15 cellular contexts compared by ENCODE assay signal in the genomic region with DNA sequence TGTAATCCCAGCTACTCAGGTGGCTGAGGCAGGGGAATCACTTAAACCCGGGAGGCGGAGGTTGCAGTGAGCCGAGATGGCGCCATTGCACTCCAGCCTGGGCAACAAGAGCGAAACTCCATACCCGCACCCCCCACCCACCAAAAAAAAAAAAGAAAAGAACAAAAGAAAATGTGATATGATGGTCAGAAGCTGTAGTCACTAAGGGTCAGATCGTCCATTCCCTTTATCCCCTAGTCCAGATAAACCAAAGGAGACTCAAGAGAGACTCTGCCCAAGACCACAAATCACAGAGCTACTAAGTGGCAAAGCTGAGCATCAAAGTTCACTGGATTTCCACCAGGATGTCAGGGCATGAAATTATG. TPM values are rescaled to one million over a fixed set of nuclear protein-coding genes. Genes with fewer than 3 reads are reported as not detected.
DNase-seq lines count a peak whose midpoint lies in the region; ATAC-seq and TF ChIP-seq lines count a peak whose summit lies in the region.
"Had no signal": no experiment of that assay in that cellular context is flagged by ENCODE, and none has a peak within 500 bp of the region (broad histone marks: within the 10 kb centered on the region; RNA-seq: fewer than 3 reads in every experiment).

No MANE protein-coding gene starts in this region.

- no peak for ATAC-seq in activated T-helper 17 cell treated with anti-CD3 and anti-CD28 coated beads, Interleukin-2, amount 50 U/mL, for 72 hours (replicated peaks)
- ATAC-seq in naive thymus-derived CD4-positive, alpha-beta T cell, result no peak

- POLR2A ChIA-PET in naive thymus-derived CD4-positive, alpha-beta T cell (lab: Charles Lee), result interaction anchor here (0.9 to 2.0 kb wide), 7 partner anchors 11 to 127 kb away, joined by 3 to 8 read pairs (median 4); no protein-coding TSS in a partner anchor

- intact Hi-C loops in naive thymus-derived CD4-positive, alpha-beta T cell (cut with micrococcal nuclease), result loop anchor here in 1 of 2 donors (10.0 kb wide), 1 partner anchor 455 kb away; a partner anchor contains a TSS

- peaks cover 30 to 63% of the 10 kb centered on the region in 2 donors for H3K4me1 ChIP-seq in naive thymus-derived CD4-positive, alpha-beta T cell (ENCODE audit: control insufficient read depth in 2 of 2, insufficient read depth in 2 of 2, low read length in 2 of 2)

- H3K27ac ChIP-seq in naive thymus-derived CD4-positive, alpha-beta T cell (ENCODE audit: low read depth, low read length), result peak overlapping the region; percentile 74
- H3K27ac ChIP-seq: 22Rv1 had no signal

- DNase-seq in T-helper 1 cell (no peak), GM12865 (ENCODE audit: low read depth) (no peak), NCI-H1092 (lab: John Stamatoyannopoulos, UW) (no peak), HUDEP-2 (lab: John Stamatoyannopoulos, UW; ENCODE audit: unreplicated experiment in 76 of 76) (no peak)
- no peak for DNase-seq in naive thymus-derived CD4-positive, alpha-beta T cell
- no peak for DNase-seq in activated effector memory CD4-positive, alpha-beta T cell treated with Interleukin-2 at 50 U/mL for 16 hours
- DNase-seq: central memory CD4-positive, alpha-beta T cell; NCI-H187 treated with DMSO at 0.1 percent for 48 hours; NCI-H524; Peyer's patch; SW 1271; upper lobe of left lung had no signal

- H3K27ac Mint-ChIP-seq in T-helper 1 cell treated with Interleukin-12 subunit alpha and Interleukin-12 subunit beta and Interleukin-4 antibody, amounts not matched to agents 30 μg/mL and 1 μg/mL, for 36 hours, result peak overlapping the region; percentile 97
- peak overlapping the region; percentile 93 for H3K27ac Mint-ChIP-seq in activated T-helper 17 cell treated with anti-CD3 and anti-CD28 coated beads, Interleukin-2, amount 50 U/mL, for 72 hours
- peak overlapping the region; percentile 59 to 96 (median 85) for H3K27ac Mint-ChIP-seq in naive thymus-derived CD4-positive, alpha-beta T cell

- H3K27me3 ChIP-seq in naive thymus-derived CD4-positive, alpha-beta T cell (ENCODE audit: control insufficient read depth in 2 of 2, insufficient read depth in 2 of 2, low read length in 2 of 2), result no peaks in the 10 kb centered on the region
- H3K27me3 ChIP-seq: Peyer's patch, upper lobe of left lung had no signal

- CTCF ChIA-PET in naive thymus-derived CD4-positive, alpha-beta T cell (lab: Charles Lee), result interaction anchor here (1.4 to 3.7 kb wide), 2 partner anchors 21 to 28 kb away, joined by 4 to 33 read pairs; no protein-coding TSS in a partner anchor

- H3K36me3 ChIP-seq in naive thymus-derived CD4-positive, alpha-beta T cell (ENCODE audit: control insufficient read depth in 2 of 3, insufficient read depth in 3 of 3, low read length in 3 of 3), result peaks cover 0 to 7% (median 0%) of the 10 kb centered on the region in 3 experiments
- H3K36me3 ChIP-seq: Peyer's patch, upper lobe of left lung had no signal

- no peaks in the 10 kb centered on the region for H3K9me3 Mint-ChIP-seq in T-helper 1 cell treated with Interleukin-12 subunit alpha and Interleukin-12 subunit beta and Interleukin-4 antibody, amounts not matched to agents 30 μg/mL and 1 μg/mL, for 36 hours
- H3K9me3 Mint-ChIP-seq in activated T-helper 17 cell treated with anti-CD3 and anti-CD28 coated beads, Interleukin-2, amount 50 U/mL, for 72 hours, result no peaks in the 10 kb centered on the region
- H3K9me3 Mint-ChIP-seq in naive thymus-derived CD4-positive, alpha-beta T cell, result peaks cover 0 to 1% (median 0%) of the 10 kb centered on the region in 11 donors

- no peaks in the 10 kb centered on the region for H3K9me3 ChIP-seq in naive thymus-derived CD4-positive, alpha-beta T cell (ENCODE audit: control insufficient read depth in 2 of 3, low read length in 3 of 3)
- H3K9me3 ChIP-seq: Peyer's patch, upper lobe of left lung had no signal

- H3K4me3 Mint-ChIP-seq in T-helper 1 cell treated with Interleukin-12 subunit alpha and Interleukin-12 subunit beta and Interleukin-4 antibody, amounts not matched to agents 30 μg/mL and 1 μg/mL, for 36 hours, result peak overlapping the region; percentile 78
- H3K4me3 Mint-ChIP-seq in activated T-helper 17 cell treated with anti-CD3 and anti-CD28 coated beads, Interleukin-2, amount 50 U/mL, for 72 hours, result peak overlapping the region; percentile 97
- peak overlapping the region; percentile 80 to 97 (median 95) for H3K4me3 Mint-ChIP-seq in naive thymus-derived CD4-positive, alpha-beta T cell

- H3K4me1 Mint-ChIP-seq in T-helper 1 cell treated with Interleukin-12 subunit alpha and Interleukin-12 subunit beta and Interleukin-4 antibody, amounts not matched to agents 30 μg/mL and 1 μg/mL, for 36 hours (ENCODE audit: low read depth), result peaks cover 75% of the 10 kb centered on the region
- H3K4me1 Mint-ChIP-seq in activated T-helper 17 cell treated with anti-CD3 and anti-CD28 coated beads, Interleukin-2, amount 50 U/mL, for 72 hours, result peaks cover 38% of the 10 kb centered on the region
- H3K4me1 Mint-ChIP-seq in naive thymus-derived CD4-positive, alpha-beta T cell, result peaks cover 69 to 87% (median 83%) of the 10 kb centered on the region in 7 donors

- peak overlapping the region; percentile 76 for H3K4me3 ChIP-seq in GM12865 (ENCODE audit: low read depth, low read length)
- H3K4me3 ChIP-seq in naive thymus-derived CD4-positive, alpha-beta T cell (ENCODE audit: low read length), result no peak overlapping the region
- H3K4me3 ChIP-seq: Peyer's patch, upper lobe of left lung had no signal

- peaks cover 21% of the 10 kb centered on the region for H3K36me3 Mint-ChIP-seq in T-helper 1 cell treated with Interleukin-12 subunit alpha and Interleukin-12 subunit beta and Interleukin-4 antibody, amounts not matched to agents 30 μg/mL and 1 μg/mL, for 36 hours (ENCODE audit: low read depth)
- H3K36me3 Mint-ChIP-seq in activated T-helper 17 cell treated with anti-CD3 and anti-CD28 coated beads, Interleukin-2, amount 50 U/mL, for 72 hours (ENCODE audit: low read depth), result peaks cover 39% of the 10 kb centered on the region
- H3K36me3 Mint-ChIP-seq in naive thymus-derived CD4-positive, alpha-beta T cell, result peaks cover 0 to 25% (median 0%) of the 10 kb centered on the region in 5 donors

- H3K27me3 Mint-ChIP-seq in T-helper 1 cell treated with Interleukin-12 subunit alpha and Interleukin-12 subunit beta and Interleukin-4 antibody, amounts not matched to agents 30 μg/mL and 1 μg/mL, for 36 hours (ENCODE audit: low read depth), result no peaks in the 10 kb centered on the region
- H3K27me3 Mint-ChIP-seq in activated T-helper 17 cell treated with anti-CD3 and anti-CD28 coated beads, Interleukin-2, amount 50 U/mL, for 72 hours, result no peaks in the 10 kb centered on the region
- no peaks in the 10 kb centered on the region for H3K27me3 Mint-ChIP-seq in naive thymus-derived CD4-positive, alpha-beta T cell

- no peak for TF ChIP-seq CTCF in GM12865 (IDR thresholded peaks at IDR 0.05; ENCODE audit: insufficient read depth, low read depth, low read length, missing control alignments)

RNA-seq across cellular contexts. Expression of a gene that starts 3.2 kb away (rescaled TPM):
- 10 to 100 TPM; 31.4 to 36.7 TPM for total RNA-seq in activated T-helper 17 cell treated with anti-CD3 and anti-CD28 coated beads, Interleukin-2, amount 50 U/mL, for 72 hours
- 10 to 100 TPM; 36.7 to 43.8 (median 38.8) TPM for total RNA-seq in naive thymus-derived CD4-positive, alpha-beta T cell
- 10 to 100 TPM in 1 of 2 donors, 1 to 10 TPM in 1; 9.7 to 10.7 TPM for polyA plus RNA-seq in naive thymus-derived CD4-positive, alpha-beta T cell

RNA-seq across cellular contexts. Expression of a gene that starts 34.1 kb away (rescaled TPM):
- total RNA-seq in activated T-helper 17 cell treated with anti-CD3 and anti-CD28 coated beads, Interleukin-2, amount 50 U/mL, for 72 hours, result 1 to 10 TPM; 3.5 to 6.4 TPM
- total RNA-seq in naive thymus-derived CD4-positive, alpha-beta T cell, result 10 to 100 TPM in 3 of 5 experiments, 1 to 10 TPM in 2; 5.2 to 13.0 (median 10.2) TPM
- polyA plus RNA-seq in naive thymus-derived CD4-positive, alpha-beta T cell, result 1 to 10 TPM; 4.2 to 8.8 TPM
